Comparison of ENCODE assay signal across 16 cellular contexts in genomic region chr19:30566681-30567420, GRCh38.
DNase-seq lines count a peak whose midpoint lies in the region; ATAC-seq lines count a peak whose summit lies in the region.
"Had no signal": no experiment of that assay in that cellular context is flagged by ENCODE, and none has a peak within 500 bp of the region (broad histone marks: within the 10 kb centered on the region; RNA-seq: fewer than 3 reads in every experiment).

No MANE protein-coding gene starts in this region.

- peak; percentile 69 for DNase-seq in cardiac septum (ENCODE audit: low spot score)
- DNase-seq in Right ventricle myocardium inferior (ENCODE audit: missing footprints), result no peak
- peak; percentile 5 for DNase-seq in cerebellar cortex (ENCODE audit: low spot score)
- no peak for DNase-seq in neuronal stem cell (ENCODE audit: low spot score)
- no peak for DNase-seq in KG1 (lab: John Stamatoyannopoulos, UW)
- no peak for DNase-seq in GM19238 (ENCODE audit: insufficient read length, low spot score)
- DNase-seq: CD4-positive, CD25-positive, alpha-beta regulatory T cell; COR-L47; GF-D8; NCI-H1436; NCI-H1930; NCI-H446; Peyer's patch; Right ventricle myocardium superior had no signal

- intact Hi-C loops in cardiac septum (cut with DNase I) (no loop called here), Right ventricle myocardium inferior (cut with DNase I) (no loop called here)

- no peak overlapping the region for H3K4ac ChIP-seq in neuronal stem cell (ENCODE audit: low read length)

- peaks cover 0 to 4% of the 10 kb centered on the region in 2 donors for H3K4me1 ChIP-seq in neuronal stem cell (ENCODE audit: control insufficient read depth in 2 of 2, insufficient read depth in 1 of 2, low read depth in 1 of 2, low read length in 2 of 2)
- H3K4me1 ChIP-seq: Peyer's patch had no signal

- no peaks in the 10 kb centered on the region for H3K79me1 ChIP-seq in neuronal stem cell (ENCODE audit: low read depth, low read length)

- H3K36me3 ChIP-seq in neuronal stem cell (replicated peaks in 1 of 2; ENCODE audit: control insufficient read depth in 2 of 2, insufficient read depth in 2 of 2, low read length in 2 of 2), result no peaks in the 10 kb centered on the region
- H3K36me3 ChIP-seq: Peyer's patch had no signal

- H2BK12ac ChIP-seq in neuronal stem cell (ENCODE audit: low read length), result no peak overlapping the region

- peak overlapping the region; percentile 46 for H2BK15ac ChIP-seq in neuronal stem cell (ENCODE audit: low read length)

- no peak overlapping the region for H3K14ac ChIP-seq in neuronal stem cell (ENCODE audit: low read length)

- H3K9me3 ChIP-seq in neuronal stem cell (replicated peaks in 1 of 2; ENCODE audit: control insufficient read depth in 2 of 2, insufficient read depth in 1 of 2, low read depth in 1 of 2, low read length in 2 of 2), result no peaks in the 10 kb centered on the region
- H3K9me3 ChIP-seq: Peyer's patch, SK-N-SH had no signal

- no peaks in the 10 kb centered on the region for H3K27me3 ChIP-seq in neuronal stem cell (ENCODE audit: control insufficient read depth in 3 of 3, insufficient read depth in 3 of 3, low read depth in 1 of 3, low read length in 3 of 3)
- H3K27me3 ChIP-seq: Peyer's patch had no signal

- H3K18ac ChIP-seq in neuronal stem cell (ENCODE audit: low read length), result peak overlapping the region; percentile 73

- no peak overlapping the region for H4K8ac ChIP-seq in neuronal stem cell (ENCODE audit: low read depth, low read length)

- no peak overlapping the region for H2AFZ ChIP-seq in neuronal stem cell (ENCODE audit: low read length)

- ATAC-seq in Right ventricle myocardium inferior (no peak), GM19463 (IDR thresholded peaks at IDR 0.05; ENCODE audit: unreplicated experiment) (no peak)

- H3K23ac ChIP-seq in neuronal stem cell (ENCODE audit: low read depth, low read length, poor library complexity), result no peak overlapping the region

- H3K27ac ChIP-seq in neuronal stem cell (replicated peaks; ENCODE audit: low read length), result no peak overlapping the region
- H3K27ac ChIP-seq: Peyer's patch had no signal

- H4K91ac ChIP-seq in neuronal stem cell (ENCODE audit: low read depth, low read length, poor library complexity), result no peak overlapping the region

- no peak overlapping the region for H3K4me3 ChIP-seq in neuronal stem cell (ENCODE audit: low read length in 2 of 2)
- H3K4me3 ChIP-seq: Peyer's patch had no signal

- WGBS in neuronal stem cell (ENCODE audit: extremely low coverage in 2 of 2, insufficient read length in 2 of 2, insufficient replicate concordance in 1 of 2), 2 donors, result no CpG with 5 or more reads among the region's 22 CpGs

- no peak overlapping the region for H3K9ac ChIP-seq in neuronal stem cell (ENCODE audit: low read depth, low read length, poor library complexity)
- H3K9ac ChIP-seq: SK-N-SH had no signal

- H3K4me2 ChIP-seq in neuronal stem cell (ENCODE audit: insufficient read depth, low read length, poor library complexity, severe bottlenecking), result no peak overlapping the region
- H3K4me2 ChIP-seq: SK-N-SH had no signal

- H2AK5ac ChIP-seq in neuronal stem cell (ENCODE audit: low read depth, low read length), result peak overlapping the region; percentile 76

- H2BK120ac ChIP-seq in neuronal stem cell (ENCODE audit: low read depth, low read length), result peak overlapping the region; percentile 33

- H2BK5ac ChIP-seq in neuronal stem cell (ENCODE audit: low read length), result peak overlapping the region; percentile 58

Comparison
In these comparisons a context has a peak if more than half of its experiments do, and no peak if none do; other contexts are left out.
1. DNase-seq: peak in cardiac septum (single experiment) and cerebellar cortex (single experiment); none in Right ventricle myocardium inferior (single experiment), neuronal stem cell (single experiment), KG1 (single experiment) and GM19238 (single experiment).